Comparison of ENCODE assay signal across 1 cellular context in the genomic region with DNA sequence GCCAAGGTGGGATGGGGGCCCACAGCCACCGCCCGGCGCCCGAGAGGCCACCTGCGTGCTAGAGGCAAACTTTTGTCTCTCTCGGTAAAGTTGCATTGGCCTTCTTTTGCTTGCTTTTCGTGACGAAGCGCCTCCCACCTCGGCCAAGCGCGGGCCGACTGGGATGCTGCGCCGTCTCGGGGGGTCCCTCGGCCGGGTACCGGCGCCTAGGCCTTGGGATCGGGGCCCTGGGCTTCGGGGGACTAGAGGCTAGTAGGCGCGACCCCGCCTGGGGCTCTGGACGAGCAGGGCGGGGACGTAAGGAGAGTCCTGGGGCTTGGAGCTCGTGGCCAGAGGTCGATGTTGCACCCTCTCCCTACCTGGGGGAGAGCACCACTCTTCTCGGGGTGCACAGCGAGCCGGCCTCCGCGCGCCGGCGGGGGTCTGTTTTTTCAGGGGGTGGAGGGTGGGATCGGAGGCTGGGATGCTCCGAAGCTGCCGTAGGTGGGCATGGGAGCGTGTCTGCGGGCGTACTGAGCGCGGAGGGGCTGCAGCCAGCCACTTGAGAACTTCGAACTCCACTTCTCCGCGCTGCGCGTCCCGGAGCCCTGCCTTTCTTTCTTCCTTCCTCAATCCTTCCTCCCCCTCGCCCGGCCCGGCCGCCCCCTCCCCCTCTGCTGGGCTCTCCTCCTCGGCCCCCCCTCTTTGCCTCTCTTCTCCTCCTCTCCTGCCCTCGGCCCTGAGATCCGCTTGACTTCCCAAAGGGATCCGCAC.
TF ChIP-seq lines count a peak whose summit lies in the region.

No MANE protein-coding gene starts in this region.

TF ChIP-seq in GM23338, 12 proteins besides CTCF, POLR2A, EP300 and RAD21 (continued from another document):
- TF ChIP-seq, protein P1, sequence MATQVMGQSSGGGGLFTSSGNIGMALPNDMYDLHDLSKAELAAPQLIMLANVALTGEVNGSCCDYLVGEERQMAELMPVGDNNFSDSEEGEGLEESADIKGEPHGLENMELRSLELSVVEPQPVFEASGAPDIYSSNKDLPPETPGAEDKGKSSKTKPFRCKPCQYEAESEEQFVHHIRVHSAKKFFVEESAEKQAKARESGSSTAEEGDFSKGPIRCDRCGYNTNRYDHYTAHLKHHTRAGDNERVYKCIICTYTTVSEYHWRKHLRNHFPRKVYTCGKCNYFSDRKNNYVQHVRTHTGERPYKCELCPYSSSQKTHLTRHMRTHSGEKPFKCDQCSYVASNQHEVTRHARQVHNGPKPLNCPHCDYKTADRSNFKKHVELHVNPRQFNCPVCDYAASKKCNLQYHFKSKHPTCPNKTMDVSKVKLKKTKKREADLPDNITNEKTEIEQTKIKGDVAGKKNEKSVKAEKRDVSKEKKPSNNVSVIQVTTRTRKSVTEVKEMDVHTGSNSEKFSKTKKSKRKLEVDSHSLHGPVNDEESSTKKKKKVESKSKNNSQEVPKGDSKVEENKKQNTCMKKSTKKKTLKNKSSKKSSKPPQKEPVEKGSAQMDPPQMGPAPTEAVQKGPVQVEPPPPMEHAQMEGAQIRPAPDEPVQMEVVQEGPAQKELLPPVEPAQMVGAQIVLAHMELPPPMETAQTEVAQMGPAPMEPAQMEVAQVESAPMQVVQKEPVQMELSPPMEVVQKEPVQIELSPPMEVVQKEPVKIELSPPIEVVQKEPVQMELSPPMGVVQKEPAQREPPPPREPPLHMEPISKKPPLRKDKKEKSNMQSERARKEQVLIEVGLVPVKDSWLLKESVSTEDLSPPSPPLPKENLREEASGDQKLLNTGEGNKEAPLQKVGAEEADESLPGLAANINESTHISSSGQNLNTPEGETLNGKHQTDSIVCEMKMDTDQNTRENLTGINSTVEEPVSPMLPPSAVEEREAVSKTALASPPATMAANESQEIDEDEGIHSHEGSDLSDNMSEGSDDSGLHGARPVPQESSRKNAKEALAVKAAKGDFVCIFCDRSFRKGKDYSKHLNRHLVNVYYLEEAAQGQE (IDR thresholded peaks at IDR 0.05; ENCODE audit: unreplicated experiment) = no peak
- no peak for TF ChIP-seq ZNF331 (CRISPR knock-in tag; IDR thresholded peaks at IDR 0.05; ENCODE audit: low read depth)
- TF ChIP-seq, protein P2, sequence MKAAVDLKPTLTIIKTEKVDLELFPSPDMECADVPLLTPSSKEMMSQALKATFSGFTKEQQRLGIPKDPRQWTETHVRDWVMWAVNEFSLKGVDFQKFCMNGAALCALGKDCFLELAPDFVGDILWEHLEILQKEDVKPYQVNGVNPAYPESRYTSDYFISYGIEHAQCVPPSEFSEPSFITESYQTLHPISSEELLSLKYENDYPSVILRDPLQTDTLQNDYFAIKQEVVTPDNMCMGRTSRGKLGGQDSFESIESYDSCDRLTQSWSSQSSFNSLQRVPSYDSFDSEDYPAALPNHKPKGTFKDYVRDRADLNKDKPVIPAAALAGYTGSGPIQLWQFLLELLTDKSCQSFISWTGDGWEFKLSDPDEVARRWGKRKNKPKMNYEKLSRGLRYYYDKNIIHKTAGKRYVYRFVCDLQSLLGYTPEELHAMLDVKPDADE (IDR thresholded peaks at IDR 0.05) = no peak
- no peak for TF ChIP-seq NANOG (IDR thresholded peaks at IDR 0.05; ENCODE audit: borderline replicate concordance)
- TF ChIP-seq CREB1 (CRISPR knock-in tag; IDR thresholded peaks at IDR 0.05; ENCODE audit: low read depth) = no peak
- TF ChIP-seq JUNB (IDR thresholded peaks at IDR 0.05; ENCODE audit: unreplicated experiment) = no peak
- no peak for TF ChIP-seq STAT1 (IDR thresholded peaks at IDR 0.05; ENCODE audit: unreplicated experiment)
